ENCODE assay signal across 1 cellular context in the genomic region with DNA sequence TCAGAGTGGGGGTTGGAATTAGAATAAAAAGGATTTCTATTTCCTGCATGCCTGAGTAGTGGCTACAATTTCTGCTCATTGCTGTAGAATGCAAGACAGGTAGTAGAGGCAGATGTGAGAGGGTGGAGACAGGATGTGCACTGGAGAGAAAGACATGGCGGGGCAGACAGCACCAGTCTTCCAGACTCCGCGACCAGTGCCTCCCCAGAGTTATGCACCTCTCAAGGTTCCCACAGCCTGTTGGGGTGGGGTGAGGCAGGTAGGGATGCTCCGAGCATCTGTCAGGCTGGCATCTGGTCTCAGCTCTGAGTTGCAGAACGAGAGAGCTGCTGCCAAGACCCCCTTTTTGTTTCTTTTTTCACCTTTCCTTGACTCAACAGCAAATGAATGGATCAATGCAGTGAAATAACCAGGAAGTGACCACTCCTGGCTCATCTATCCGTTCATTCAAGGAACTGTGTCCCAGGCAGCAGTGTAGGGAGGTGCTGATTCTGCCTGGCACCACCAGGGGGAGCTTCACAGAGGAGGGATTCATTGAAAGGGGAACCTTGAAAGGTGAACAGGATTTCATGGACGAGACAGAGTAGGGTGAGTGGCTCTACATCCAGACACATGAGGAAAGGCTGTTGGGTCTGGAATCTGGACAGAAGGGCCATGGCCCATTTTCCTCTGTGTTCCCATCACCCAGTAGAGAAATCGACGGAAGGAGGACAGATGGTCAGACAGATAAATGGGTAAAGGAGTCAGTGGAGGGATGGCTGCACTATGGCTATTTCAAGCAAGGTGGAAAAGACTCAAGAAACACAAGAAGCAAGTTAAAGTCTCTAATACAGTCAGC.
A peak's percentile ranks its signal among the peaks of the same experiment; 100 is the strongest.
TF ChIP-seq lines count a peak whose summit lies in the region.

No MANE protein-coding gene starts in this region.

TF ChIP-seq in GM12878, 131 proteins besides CTCF, POLR2A, EP300 and RAD21:
- TF ChIP-seq STAT3 (IDR thresholded peaks at IDR 0.05; ENCODE audit: low read depth, low read length) (no peak), CEBPB (IDR thresholded peaks at IDR 0.05; ENCODE audit: borderline replicate concordance in 1 of 2, low read depth in 2 of 2, low read length in 2 of 2) (no peak), SMC3 (IDR thresholded peaks at IDR 0.05; ENCODE audit: borderline replicate concordance, low read length) (peak; percentile 74)
TF ChIP-seq in GM12878: peak in this region for 1.
